In genomic region chr5:4700886-4701285, GRCh38 we compare ENCODE assay signal across 17 cellular contexts.
"Had no signal": no experiment of that assay in that cellular context is flagged by ENCODE, and none has a peak within 500 bp of the region (broad histone marks: within the 10 kb centered on the region; RNA-seq: fewer than 3 reads in every experiment).

No MANE protein-coding gene starts in this region.

- H3K4me3 ChIP-seq: K562, PC-9 had no signal

- DNase-seq: activated CD4-positive, alpha-beta memory T cell treated with anti-CD3 and anti-CD28 coated beads, Interleukin-2, amount 10 ng/mL, durations not matched to agents 7 days and 5 days; activated CD4-positive, alpha-beta T cell treated with anti-CD3 and anti-CD28 coated beads for 1 hour; activated CD4-positive, CD25-positive, alpha-beta regulatory T cell; activated CD8-positive, alpha-beta memory T cell treated with anti-CD3 and anti-CD28 coated beads for 24 hours; activated CD8-positive, alpha-beta memory T cell treated with anti-CD3 and anti-CD28 coated beads, Interleukin-2, amount 10 ng/mL, durations not matched to agents 7 days and 5 days; activated CD8-positive, alpha-beta memory T cell treated with anti-CD3 and anti-CD28 coated beads, Interleukin-2, amount 50 U/mL, for 48 hours; activated effector memory CD4-positive, alpha-beta T cell treated with Interleukin-2 at 50 U/mL for 16 hours; activated naive CD4-positive, alpha-beta T cell treated with anti-CD3 and anti-CD28 coated beads, Interleukin-2, amount 50 U/mL, for 16 hours; activated naive CD8-positive, alpha-beta T cell treated with anti-CD3 and anti-CD28 coated beads for 36 hours; amniotic stem cell; central memory CD4-positive, alpha-beta T cell; NCI-H226; T1000 had no signal

- H3K36me3 ChIP-seq: brain microvascular endothelial cell, WERI-Rb-1 had no signal

- ATAC-seq: activated CD8-positive, alpha-beta memory T cell treated with anti-CD3 and anti-CD28 coated beads, Interleukin-2, amount 10 ng/mL, durations not matched to agents 7 days and 5 days had no signal

- H3K4me2 ChIP-seq: PC-9 had no signal

- H2AFZ ChIP-seq: PC-9 had no signal

- H3K27ac ChIP-seq: brain microvascular endothelial cell, PC-9, WERI-Rb-1 had no signal

- H3K27me3 ChIP-seq: brain microvascular endothelial cell had no signal
